In the genomic region with DNA sequence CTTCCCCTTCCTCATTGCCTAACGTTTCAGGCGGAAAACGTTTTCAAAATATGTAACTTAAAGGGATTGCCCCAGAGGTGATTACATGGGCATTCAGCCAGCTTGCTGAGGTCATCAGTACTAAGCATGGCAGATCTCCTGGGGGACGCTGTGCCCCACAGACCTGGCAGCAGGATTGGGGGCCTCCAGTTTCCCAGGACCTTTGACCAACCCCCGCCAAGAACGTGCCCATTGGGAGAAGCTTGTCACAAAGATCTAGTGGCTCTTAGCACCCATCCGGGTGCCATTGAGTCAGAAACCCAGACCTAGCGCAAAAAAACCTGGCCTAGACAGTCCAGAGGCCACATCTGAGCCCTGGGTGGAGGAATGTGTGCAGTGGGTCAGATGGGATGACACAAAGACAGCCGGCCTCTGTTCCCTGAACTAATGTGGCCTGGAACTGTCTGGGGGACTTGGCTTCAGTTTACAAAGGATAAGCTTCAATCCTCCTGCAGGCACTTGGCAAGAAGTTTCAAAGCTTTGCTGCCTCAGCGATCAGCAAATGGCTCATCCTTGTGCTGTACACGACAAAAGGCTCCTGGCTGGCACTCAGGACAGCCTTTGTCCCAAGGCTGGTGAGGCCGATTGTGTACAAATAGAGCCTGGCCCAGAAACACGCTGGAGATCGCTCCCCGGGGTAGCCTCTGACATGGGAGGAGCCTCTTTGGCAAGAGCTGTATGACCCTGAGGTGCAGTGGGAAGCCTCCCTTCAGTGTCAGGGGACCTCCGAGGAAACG, we compare ENCODE assay signal across 12 cellular contexts. TPM values are rescaled to one million over a fixed set of nuclear protein-coding genes. Genes with fewer than 3 reads are reported as not detected.
DNase-seq lines count a peak whose midpoint lies in the region; ATAC-seq and TF ChIP-seq lines count a peak whose summit lies in the region.
"Had no signal": no experiment of that assay in that cellular context is flagged by ENCODE, and none has a peak within 500 bp of the region (broad histone marks: within the 10 kb centered on the region; RNA-seq: fewer than 3 reads in every experiment).

No MANE protein-coding gene starts in this region.

- no peak overlapping the region for H3K4me3 Mint-ChIP-seq in neural crest cell
- H3K4me3 Mint-ChIP-seq in Caco-2 (ENCODE audit: unreplicated experiment), result no peak overlapping the region
- H3K4me3 Mint-ChIP-seq: activated CD4-positive, alpha-beta T cell treated with anti-CD3 and anti-CD28 coated beads, Interleukin-2, amount 10 ng/mL, durations not matched to agents 24 days and 14 days had no signal

- ATAC-seq in RWPE2 (ENCODE audit: low read depth), result peak; percentile 65; the same call in 2 of the 3 replicates

- H3K4me3 ChIP-seq in RWPE2 (ENCODE audit: severe bottlenecking) (no peak overlapping the region), fibroblast of villous mesenchyme (ENCODE audit: low read depth, low read length) (no peak overlapping the region), Caco-2 (ENCODE audit: low read depth, low read length) (no peak overlapping the region)

- H3K4me1 Mint-ChIP-seq in neural crest cell (peaks cover 24% of the 10 kb centered on the region), Caco-2 (ENCODE audit: low read depth, unreplicated experiment) (no peaks in the 10 kb centered on the region)

- BruUV-seq in Caco-2 (replicated peaks; lab: Mats Ljungman, UMichigan), result no TSS peak

- DNase-seq in AG08395 (ENCODE audit: low spot score) (peak; percentile 33), RWPE2 (ENCODE audit: low spot score) (peak; percentile 51), fibroblast of villous mesenchyme (ENCODE audit: low read depth) (peak; percentile 67), neural crest cell (ENCODE audit: low read depth, low spot score) (no peak), Caco-2 (no peak), DMS53 treated with DMSO at 0.1 percent for 48 hours (lab: John Stamatoyannopoulos, UW; ENCODE audit: unreplicated experiment) (no peak), NCI-H526 (lab: John Stamatoyannopoulos, UW) (no peak)
- DNase-seq in effector CD4-positive, alpha-beta T cell, result no peak
- DNase-seq: activated CD4-positive, alpha-beta T cell treated with anti-CD3 and anti-CD28 coated beads, Interleukin-2, amount 10 ng/mL, durations not matched to agents 24 days and 14 days; AML-193; MM.1S; stimulated activated naive CD4-positive, alpha-beta T cell had no signal

- intact Hi-C loops in Caco-2 (cut with micrococcal nuclease; ENCODE audit: unreplicated experiment), result no loop called here

- TF ChIP-seq CTCF in RWPE2 (IDR thresholded peaks at IDR 0.05; ENCODE audit: poor library complexity, severe bottlenecking) (no peak), fibroblast of villous mesenchyme (IDR thresholded peaks at IDR 0.05; ENCODE audit: insufficient read depth, low read depth, low read length) (no peak), neural crest cell (conservative IDR thresholded peaks at IDR 0.05) (no peak), Caco-2 (IDR thresholded peaks at IDR 0.05; ENCODE audit: insufficient read depth in 1 of 2, low read depth in 1 of 2, low read length in 1 of 2, severe bottlenecking in 1 of 2, unreplicated experiment in 1 of 2) (no peak)

- H3K9me3 Mint-ChIP-seq in neural crest cell (no peaks in the 10 kb centered on the region), Caco-2 (ENCODE audit: unreplicated experiment) (no peaks in the 10 kb centered on the region)
- H3K9me3 Mint-ChIP-seq: activated CD4-positive, alpha-beta T cell treated with anti-CD3 and anti-CD28 coated beads, Interleukin-2, amount 10 ng/mL, durations not matched to agents 24 days and 14 days had no signal

- H3K27me3 ChIP-seq in RWPE2 (ENCODE audit: insufficient read depth, poor library complexity, severe bottlenecking) (no peaks in the 10 kb centered on the region), Caco-2 (replicated peaks; ENCODE audit: control insufficient read depth, insufficient read depth, low read length) (no peaks in the 10 kb centered on the region)

- CTCF ChIA-PET in Caco-2 (lab: Charles Lee), result interaction anchor here (1.6 kb wide), 1 partner anchor 21 kb away, joined by 8 read pairs; no protein-coding TSS in a partner anchor

- peak overlapping the region; percentile 10 for H3K27ac ChIP-seq in RWPE2 (ENCODE audit: poor library complexity, severe bottlenecking)

- H3K27ac Mint-ChIP-seq in neural crest cell (ENCODE audit: unreplicated experiment), result peak overlapping the region; percentile 79
- no peak overlapping the region for H3K27ac Mint-ChIP-seq in Caco-2 (ENCODE audit: unreplicated experiment)
- H3K27ac Mint-ChIP-seq: activated CD4-positive, alpha-beta T cell treated with anti-CD3 and anti-CD28 coated beads, Interleukin-2, amount 10 ng/mL, durations not matched to agents 24 days and 14 days had no signal

- no peaks in the 10 kb centered on the region for H3K36me3 ChIP-seq in RWPE2 (ENCODE audit: low read depth)
- no peaks in the 10 kb centered on the region for H3K36me3 ChIP-seq in Caco-2 (ENCODE audit: control insufficient read depth, insufficient read depth, low read length)

- H3K36me3 Mint-ChIP-seq in neural crest cell (ENCODE audit: low read depth) (no peaks in the 10 kb centered on the region), Caco-2 (ENCODE audit: insufficient read depth, unreplicated experiment) (peaks cover 2% of the 10 kb centered on the region)

- H3K4me1 ChIP-seq in RWPE2 (ENCODE audit: insufficient read depth, poor library complexity, severe bottlenecking) (peaks cover 8% of the 10 kb centered on the region), Caco-2 (peaks cover 9% of the 10 kb centered on the region; the same call in 1 of the 2 replicates)

- POLR2A ChIA-PET in Caco-2 (lab: Charles Lee), result no interaction called here

- H3K9me3 ChIP-seq in RWPE2 (ENCODE audit: severe bottlenecking) (no peaks in the 10 kb centered on the region), Caco-2 (no peaks in the 10 kb centered on the region)

- H3K27me3 Mint-ChIP-seq in neural crest cell (ENCODE audit: low read depth) (no peaks in the 10 kb centered on the region), Caco-2 (ENCODE audit: insufficient read depth, unreplicated experiment) (no peaks in the 10 kb centered on the region)

RNA-seq across cellular contexts. Expression of a gene that starts 9.5 kb away (rescaled TPM):
- total RNA-seq in fibroblast of villous mesenchyme (9.5 and 10.6 TPM in 2 replicates), neural crest cell (13.6 TPM in 2 replicates), Caco-2 (2022) (7.4 and 7.7 TPM in 2 replicates)

RNA-seq across cellular contexts. Expression of a gene that starts 28.8 kb away (rescaled TPM):
- total RNA-seq in fibroblast of villous mesenchyme (under 0.01 and 0.64 TPM in 2 replicates), neural crest cell (0.50 and 0.56 TPM in 2 replicates), Caco-2 (2022) (not detected in 2 replicates)

RNA-seq across cellular contexts. Expression of a gene that starts 33.7 kb away (rescaled TPM):
- not detected in 2 replicates for total RNA-seq in fibroblast of villous mesenchyme
- total RNA-seq in neural crest cell, result 0.09 TPM in 2 replicates
- not detected in 2 replicates for total RNA-seq in Caco-2 (2022)

Comparison
In these comparisons a context has a peak if more than half of its experiments do, and no peak if none do; other contexts are left out.
1. DNase-seq: peak in AG08395 (single experiment), RWPE2 (single experiment) and fibroblast of villous mesenchyme (single experiment); none in neural crest cell (single experiment), Caco-2 (0 of 2), DMS53 treated with DMSO at 0.1 percent for 48 hours (single experiment), effector CD4-positive, alpha-beta T cell (single experiment) and NCI-H526 (0 of 2).